9 cellular contexts compared by ENCODE assay signal in genomic region chr19:46495789-46496099, GRCh38. TPM values are rescaled to one million over a fixed set of nuclear protein-coding genes. Genes with fewer than 3 reads are reported as not detected.
DNase-seq lines count a peak whose midpoint lies in the region; ATAC-seq and TF ChIP-seq lines count a peak whose summit lies in the region.
"Had no signal": no experiment of that assay in that cellular context is flagged by ENCODE, and none has a peak within 500 bp of the region (broad histone marks: within the 10 kb centered on the region; RNA-seq: fewer than 3 reads in every experiment).

A gene with protein sequence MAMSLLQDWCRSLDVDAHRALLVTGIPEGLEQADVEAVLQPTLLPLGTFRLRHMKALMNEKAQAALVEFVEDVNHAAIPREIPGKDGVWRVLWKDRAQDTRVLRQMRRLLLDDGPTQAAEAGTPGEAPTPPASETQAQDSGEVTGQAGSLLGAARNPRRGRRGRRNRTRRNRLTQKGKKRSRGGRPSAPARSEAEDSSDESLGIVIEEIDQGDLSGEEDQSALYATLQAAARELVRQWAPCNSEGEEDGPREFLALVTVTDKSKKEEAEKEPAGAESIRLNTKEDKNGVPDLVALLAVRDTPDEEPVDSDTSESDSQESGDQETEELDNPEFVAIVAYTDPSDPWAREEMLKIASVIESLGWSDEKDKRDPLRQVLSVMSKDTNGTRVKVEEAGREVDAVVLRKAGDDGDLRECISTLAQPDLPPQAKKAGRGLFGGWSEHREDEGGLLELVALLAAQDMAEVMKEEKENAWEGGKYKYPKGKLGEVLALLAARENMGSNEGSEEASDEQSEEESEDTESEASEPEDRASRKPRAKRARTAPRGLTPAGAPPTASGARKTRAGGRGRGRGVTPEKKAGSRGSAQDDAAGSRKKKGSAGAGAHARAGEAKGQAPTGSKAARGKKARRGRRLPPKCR (minus strand): TSS chr19:46495867. CDS start chr19:46495465, 402 bp downstream.

- H3K36me3 Mint-ChIP-seq in activated T-cell treated with anti-CD3 and anti-CD28 coated beads, Interleukin-2, amount 50 U/mL, for 4 hours (ENCODE audit: insufficient read depth) = no peaks in the 10 kb centered on the region

- no peak within 1 kb of the TSS for H3K4me3 Mint-ChIP-seq in activated T-cell treated with anti-CD3 and anti-CD28 coated beads, Interleukin-2, amount 50 U/mL, for 4 hours

- ATAC-seq in activated T-cell treated with anti-CD3 and anti-CD28 coated beads, Interleukin-2, amount 50 U/mL, for 4 hours = peak in 1 of 2 donors; percentile 15
- ATAC-seq in HG02884 (IDR thresholded peaks at IDR 0.05; ENCODE audit: unreplicated experiment) (no peak), HG03139 (IDR thresholded peaks at IDR 0.05; ENCODE audit: unreplicated experiment) (no peak)

- peak; percentile 78 for DNase-seq in AG20443 (ENCODE audit: low spot score)
- peak; percentile 91 for DNase-seq in NCI-H1436 (lab: John Stamatoyannopoulos, UW)
- peak; percentile 24 for DNase-seq in activated T-cell treated with anti-CD3 and anti-CD28 coated beads, Interleukin-2, amount 50 U/mL, for 4 hours
- DNase-seq in germinal center (ENCODE audit: low spot score) = peak; percentile 64
- peak; percentile 81 to 91 (median 85) for DNase-seq in ovary
- DNase-seq in MG63 = no peak

- WGBS in ovary, 3 donors = 3 to 6% (median 3%) methylated on average over 17 to 29 of the region's 29 CpGs

- no peak for TF ChIP-seq EP300 in ovary (IDR thresholded peaks at IDR 0.05)

- no peak for TF ChIP-seq POLR2A in ovary (IDR thresholded peaks at IDR 0.05)

- H3K4me1 Mint-ChIP-seq in activated T-cell treated with anti-CD3 and anti-CD28 coated beads, Interleukin-2, amount 50 U/mL, for 4 hours (ENCODE audit: low read depth) = peaks cover 16% of the 10 kb centered on the region

- no peaks in the 10 kb centered on the region for H3K27me3 ChIP-seq in ovary
- peaks cover 8% of the 10 kb centered on the region; the same call in 1 of the 2 replicates for H3K27me3 ChIP-seq in MG63

- H3K4me1 ChIP-seq in ovary (ENCODE audit: insufficient read depth) = peaks cover 5% of the 10 kb centered on the region

- no peaks in the 10 kb centered on the region for H3K9me3 Mint-ChIP-seq in activated T-cell treated with anti-CD3 and anti-CD28 coated beads, Interleukin-2, amount 50 U/mL, for 4 hours

- H3K27ac ChIP-seq in ovary = no peak within 1 kb of the TSS
- H3K27ac ChIP-seq: VCaP had no signal

- H3K36me3 ChIP-seq in ovary = no peaks in the 10 kb centered on the region
- H3K36me3 ChIP-seq in MG63 = no peaks in the 10 kb centered on the region

- peak within 1 kb of the TSS; percentile 18 for H3K4me3 ChIP-seq in ovary
- H3K4me3 ChIP-seq in MG63 = no peak within 1 kb of the TSS

- peaks cover 53% of the 10 kb centered on the region for H3K27me3 Mint-ChIP-seq in activated T-cell treated with anti-CD3 and anti-CD28 coated beads, Interleukin-2, amount 50 U/mL, for 4 hours (ENCODE audit: low read depth)

- no peak for TF ChIP-seq CTCF in ovary (IDR thresholded peaks at IDR 0.05)

- H3K9me3 ChIP-seq in ovary (no peaks in the 10 kb centered on the region), MG63 (no peaks in the 10 kb centered on the region)

- intact Hi-C loops in ovary (cut with DNase I) = no loop called here

RNA-seq across cellular contexts. Expression of the gene that starts here (rescaled TPM):
- total RNA-seq in activated T-cell treated with anti-CD3 and anti-CD28 coated beads, Interleukin-2, amount 50 U/mL, for 4 hours = under 1 TPM; 0.05 to 0.11 (median 0.08) TPM
- 10 to 100 TPM in 1 of 7 donors, 1 to 10 TPM in 6; 2.8 to 10.6 (median 6.2) TPM for total RNA-seq in ovary
- 1 to 10 TPM in 1 of 2 donors, under 1 TPM in 1; 0.97 to 5.2 TPM for polyA plus RNA-seq in ovary
- total RNA-seq in MG63 (2014; rRNA removed; shearing (Covaris generic); ENCODE audit: low replicate concordance) = not detected in 2 replicates

Comparison
In these comparisons a context has a peak if more than half of its experiments do, and no peak if none do; other contexts are left out.
1. Peak in DNase-seq in activated T-cell treated with anti-CD3 and anti-CD28 coated beads, Interleukin-2, amount 50 U/mL, for 4 hours; RNA of the gene not detected or under 1 TPM.